Comparison of ENCODE assay signal across 7 cellular contexts in genomic region chr14:73838293-73839034, GRCh38. TPM values are rescaled to one million over a fixed set of nuclear protein-coding genes. Genes with fewer than 3 reads are reported as not detected.
DNase-seq lines count a peak whose midpoint lies in the region; ATAC-seq and TF ChIP-seq lines count a peak whose summit lies in the region.
"Not testable (repeated sequence)": the region's sequence is repeated elsewhere in the genome, so short reads cannot be mapped to it uniquely, and the experiment has no call there.

No MANE protein-coding gene starts in this region.

- H3K4me1 Mint-ChIP-seq in GM23338: peaks cover 23% of the 10 kb centered on the region
- not testable (repeated sequence) for H3K4me1 Mint-ChIP-seq in MCF 10A (ENCODE audit: insufficient read depth, unreplicated experiment)

- H3K9me3 ChIP-seq in RWPE2 (ENCODE audit: severe bottlenecking); spleen: not testable (repeated sequence)

- not testable (repeated sequence) for H3K4me1 ChIP-seq in GM23338 (ENCODE audit: insufficient read depth); RWPE2 (ENCODE audit: insufficient read depth, poor library complexity, severe bottlenecking); spleen

- H2AFZ ChIP-seq in GM23338: peak overlapping the region; percentile 56; the same call in 1 of the 2 replicates

- H3K27me3 ChIP-seq in GM23338 (ENCODE audit: insufficient read depth); RWPE2 (ENCODE audit: insufficient read depth, poor library complexity, severe bottlenecking); spleen (replicated peaks in 1 of 7): not testable (repeated sequence)

- DNase-seq in GM23338 (ENCODE audit: low spot score); RWPE2 (ENCODE audit: low spot score): not testable (repeated sequence)
- DNase-seq in MCF 10A (ENCODE audit: unreplicated experiment) (peak; percentile 52), epithelial cell of esophagus (ENCODE audit: low read depth) (peak; percentile 79), left lobe of liver (ENCODE audit: low spot score) (peak; percentile 62), mesenteric fat pad (ENCODE audit: low spot score) (peak; percentile 11), spleen (peak; percentile 28)

- not testable (repeated sequence) for H4K20me1 ChIP-seq in GM23338 (replicated peaks; ENCODE audit: insufficient read depth)

- TF ChIP-seq POLR2A in spleen (IDR thresholded peaks at IDR 0.05): not testable (repeated sequence)

- H3K27me3 Mint-ChIP-seq in GM23338 (ENCODE audit: insufficient read depth, low read depth, poor library complexity); MCF 10A (ENCODE audit: insufficient read depth, unreplicated experiment): not testable (repeated sequence)

- not testable (repeated sequence) for TF ChIP-seq CTCF in GM23338 (conservative IDR thresholded peaks at IDR 0.05; ENCODE audit: low read depth in 2 of 2); RWPE2 (IDR thresholded peaks at IDR 0.05; ENCODE audit: poor library complexity, severe bottlenecking); MCF 10A (IDR thresholded peaks at IDR 0.05; ENCODE audit: unreplicated experiment); epithelial cell of esophagus (IDR thresholded peaks at IDR 0.05; ENCODE audit: insufficient read depth, low read depth, low read length, missing control alignments); spleen (IDR thresholded peaks at IDR 0.05 in 8 of 11, conservative IDR thresholded peaks at IDR 0.05 in 3 of 11)

- not testable (repeated sequence) for H3K36me3 Mint-ChIP-seq in GM23338 (ENCODE audit: low read depth); MCF 10A (ENCODE audit: insufficient read depth, unreplicated experiment)

- not testable (repeated sequence) for H3K27ac ChIP-seq in GM23338 (ENCODE audit: low read depth); RWPE2 (ENCODE audit: poor library complexity, severe bottlenecking); spleen

- not testable (repeated sequence) for BruUV-seq in MCF 10A (replicated peaks; lab: Mats Ljungman, UMichigan)

- H3K4me2 ChIP-seq in GM23338: not testable (repeated sequence)

- H3K27ac Mint-ChIP-seq in GM23338; MCF 10A (ENCODE audit: low read depth, unreplicated experiment): not testable (repeated sequence)

- POLR2A ChIA-PET in MCF 10A (lab: Yijun Ruan, JAX): interaction anchor here (0.7 to 2.7 kb wide), 6 partner anchors 8 to 160 kb away, joined by 3 to 19 read pairs (median 5); partner anchors contain the start of genes PTGR2 and ZNF410

- H3F3A ChIP-seq in GM23338 (replicated peaks; ENCODE audit: low read depth): not testable (repeated sequence)

- intact Hi-C loops in MCF 10A (cut with micrococcal nuclease); spleen (cut with DNase I; ENCODE audit: low total_unique reads): not testable (repeated sequence)

- not testable (repeated sequence) for H3K36me3 ChIP-seq in GM23338 (ENCODE audit: insufficient read depth); RWPE2 (ENCODE audit: low read depth); spleen

- not testable (repeated sequence) for H3K79me2 ChIP-seq in GM23338 (replicated peaks; ENCODE audit: insufficient read depth)

- 90 to 100% (median 98%) methylated on average over 5 to 7 of the region's 7 CpGs for WGBS in spleen, 5 donors

- CTCF ChIA-PET in MCF 10A (lab: Yijun Ruan, JAX): interaction anchor here (0.7 kb wide), 1 partner anchor 8 kb away, joined by 3 read pairs; no protein-coding TSS in a partner anchor

- H3K9me2 ChIP-seq in GM23338 (ENCODE audit: insufficient read depth): not testable (repeated sequence)

- not testable (repeated sequence) for H3K9me3 Mint-ChIP-seq in GM23338; MCF 10A (ENCODE audit: unreplicated experiment)

- not testable (repeated sequence) for H3K4me3 ChIP-seq in GM23338; RWPE2 (ENCODE audit: severe bottlenecking); epithelial cell of esophagus (ENCODE audit: low read length); spleen

- ATAC-seq in GM23338: not testable (repeated sequence)
- 0 out of 3 replicates have a peak, but pooled peaks have one; percentile 45 for ATAC-seq in RWPE2 (ENCODE audit: low read depth)
- ATAC-seq in left lobe of liver: peak; percentile 60

- not testable (repeated sequence) for H3K4me3 Mint-ChIP-seq in GM23338; MCF 10A (ENCODE audit: unreplicated experiment)

RNA-seq across cellular contexts. Expression of gene PTGR2, which starts 13.2 kb away (rescaled TPM):
- 9.5 and 20.0 TPM in 2 replicates for total RNA-seq in GM23338 (2014; rRNA removed; shearing (Covaris generic))
- polyA plus RNA-seq in GM23338 (2016; fragmentation: Nextera tagmentation; extraction: Ambion mirVana): 19.9 and 25.4 TPM in 2 replicates
- 9.2 and 13.1 TPM in 2 replicates for total RNA-seq in MCF 10A (2022)
- total RNA-seq in left lobe of liver: 10.9 TPM
- total RNA-seq in mesenteric fat pad: 7.3 TPM
- total RNA-seq in spleen: 1 to 10 TPM; 3.4 to 8.6 (median 6.3) TPM
- polyA plus RNA-seq in spleen: 1 to 10 TPM; 2.2 to 3.6 (median 3.3) TPM

RNA-seq across cellular contexts. Expression of gene ZNF410, which starts 48.2 kb away (rescaled TPM):
- total RNA-seq in GM23338 (2014; rRNA removed; shearing (Covaris generic)): 20.4 and 31.7 TPM in 2 replicates
- polyA plus RNA-seq in GM23338 (2016; fragmentation: Nextera tagmentation; extraction: Ambion mirVana) (8.6 and 10.6 TPM in 2 replicates), spleen (10 to 100 TPM; 28.0 to 36.8 (median 28.8) TPM)
- total RNA-seq in MCF 10A (2022) (74.0 and 76.0 TPM in 2 replicates), left lobe of liver (17.1 TPM), mesenteric fat pad (51.1 TPM), spleen (10 to 100 TPM; 41.2 to 52.7 (median 48.5) TPM)
